ENCODE assay signal across 19 cellular contexts in the genomic region with DNA sequence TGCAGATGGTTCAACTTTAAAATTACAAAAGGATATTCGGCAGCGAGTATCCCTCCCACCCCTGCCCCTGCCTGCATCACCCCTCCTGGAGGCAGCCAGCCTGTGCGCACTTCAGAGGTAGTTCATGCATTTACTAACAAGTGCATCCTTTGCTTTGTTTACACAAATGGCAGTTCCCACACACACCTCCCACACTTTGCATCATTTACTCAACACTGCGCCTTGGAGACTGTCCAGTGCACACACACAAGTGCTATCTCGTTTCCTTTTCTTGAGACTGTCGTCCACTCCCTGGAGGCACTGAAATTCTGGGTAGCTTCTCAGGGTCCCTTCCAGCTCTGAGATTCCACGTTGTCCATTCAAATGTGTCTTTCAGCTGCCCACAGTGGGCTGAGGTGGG. TPM values are rescaled to one million over a fixed set of nuclear protein-coding genes. Genes with fewer than 3 reads are reported as not detected.
"Had no signal": no experiment of that assay in that cellular context is flagged by ENCODE, and none has a peak within 500 bp of the region (broad histone marks: within the 10 kb centered on the region; RNA-seq: fewer than 3 reads in every experiment).

No MANE protein-coding gene starts in this region.

- H3K4me1 ChIP-seq: neural progenitor cell, upper lobe of right lung had no signal

- H3K27ac ChIP-seq: ascending aorta, epithelial cell of prostate, gastroesophageal sphincter, heart right ventricle, neural progenitor cell, ovary, upper lobe of right lung, WERI-Rb-1 had no signal

- H3K9me3 ChIP-seq: ascending aorta, gastroesophageal sphincter, heart right ventricle, ovary, upper lobe of right lung had no signal

- H3K36me3 ChIP-seq: ascending aorta, gastroesophageal sphincter, heart right ventricle, neural progenitor cell, ovary, upper lobe of right lung, WERI-Rb-1 had no signal

- ATAC-seq: activated CD8-positive, alpha-beta memory T cell treated with anti-CD3 and anti-CD28 coated beads, Interleukin-2, amount 10 ng/mL, durations not matched to agents 7 days and 5 days; gastroesophageal sphincter; heart right ventricle; stimulated activated naive CD8-positive, alpha-beta T cell treated with anti-CD3 and anti-CD28 coated beads, Interleukin-15, amount 100 ng/mL, for 72 hours; upper lobe of right lung had no signal

- H3K27me3 ChIP-seq: ascending aorta, gastroesophageal sphincter, neural progenitor cell, ovary, upper lobe of right lung had no signal

- H3K4me3 ChIP-seq: ascending aorta, gastroesophageal sphincter, heart right ventricle, lung, neural progenitor cell, ovary, upper lobe of right lung had no signal

- DNase-seq: activated CD4-positive, alpha-beta memory T cell treated with anti-CD3 and anti-CD28 coated beads for 36 hours; activated CD8-positive, alpha-beta memory T cell treated with anti-CD3 and anti-CD28 coated beads, Interleukin-2, amount 10 ng/mL, durations not matched to agents 7 days and 5 days; activated naive CD4-positive, alpha-beta T cell treated with anti-CD3 and anti-CD28 coated beads, Interleukin-2, amount 10 ng/mL, durations not matched to agents 7 days and 5 days; activated T-cell treated with anti-CD3 and anti-CD28 coated beads, Interleukin-2, amount 50 U/mL, for 1 hour; dermis blood vessel endothelial cell; heart right ventricle; ovary; stimulated activated CD4-positive, alpha-beta T cell treated with anti-CD3 and anti-CD28 coated beads, Interleukin-1b, Interleukin-23, amount 100 ng/mL, for 48 hours; stimulated activated naive CD8-positive, alpha-beta T cell treated with anti-CD3 and anti-CD28 coated beads, Interleukin-15, amount 100 ng/mL, for 72 hours; upper lobe of right lung; WERI-Rb-1 had no signal

RNA-seq across cellular contexts. Expression of a gene that starts 53.1 kb away (rescaled TPM):
- total RNA-seq: activated CD4-positive, alpha-beta memory T cell treated with anti-CD3 and anti-CD28 coated beads for 36 hours; activated CD8-positive, alpha-beta memory T cell treated with anti-CD3 and anti-CD28 coated beads, Interleukin-2, amount 10 ng/mL, durations not matched to agents 7 days and 5 days; ascending aorta; chondrocyte; dermis blood vessel endothelial cell; gastroesophageal sphincter; lung; mesothelial cell of epicardium; myocyte; upper lobe of right lung had no signal
- polyA plus RNA-seq: lung had no signal
